17 cellular contexts compared by ENCODE assay signal in genomic region chr13:101309014-101309619, GRCh38.
DNase-seq lines count a peak whose midpoint lies in the region; TF ChIP-seq lines count a peak whose summit lies in the region.
"Had no signal": no experiment of that assay in that cellular context is flagged by ENCODE, and none has a peak within 500 bp of the region (broad histone marks: within the 10 kb centered on the region; RNA-seq: fewer than 3 reads in every experiment).

No MANE protein-coding gene starts in this region.

- no peaks in the 10 kb centered on the region for H3K36me3 ChIP-seq in breast epithelium
- H3K36me3 ChIP-seq: transverse colon had no signal

- in situ Hi-C loops in astrocyte of the cerebellum (cut with HindIII; ENCODE audit: low sequenced_read_pairs), result loop anchor here (5.0 kb wide), 1 partner anchor 33 kb away; no protein-coding TSS in a partner anchor

- POLR2A ChIA-PET in MCF 10A (lab: Yijun Ruan, JAX), result interaction anchor here (0.7 to 1.3 kb wide), 2 partner anchors 14 to 179 kb away, joined by 3 read pairs; no protein-coding TSS in a partner anchor

- H3K4me3 ChIP-seq in breast epithelium (no peak overlapping the region), astrocyte of the cerebellum (ENCODE audit: low read depth, low read length) (no peak overlapping the region), foreskin fibroblast (ENCODE audit: low read depth in 1 of 2, low read length in 2 of 2) (no peak overlapping the region)
- H3K4me3 ChIP-seq: transverse colon had no signal

- CTCF ChIA-PET in MCF 10A (lab: Yijun Ruan, JAX), result no interaction called here

- H3K4me1 Mint-ChIP-seq in MCF 10A (ENCODE audit: insufficient read depth, unreplicated experiment) (peaks cover 24% of the 10 kb centered on the region), immature natural killer cell (no peaks in the 10 kb centered on the region)
- H3K4me1 Mint-ChIP-seq: naive thymus-derived CD4-positive, alpha-beta T cell had no signal

- no peaks in the 10 kb centered on the region for H3K4me1 ChIP-seq in breast epithelium
- H3K4me1 ChIP-seq: Caco-2, transverse colon had no signal

- H3K9me3 Mint-ChIP-seq in MCF 10A (ENCODE audit: unreplicated experiment) (no peaks in the 10 kb centered on the region), immature natural killer cell (peaks cover 0 to 25% (median 5%) of the 10 kb centered on the region in 6 donors)

- no peaks in the 10 kb centered on the region for H3K36me3 Mint-ChIP-seq in MCF 10A (ENCODE audit: insufficient read depth, unreplicated experiment)
- no peaks in the 10 kb centered on the region for H3K36me3 Mint-ChIP-seq in immature natural killer cell
- H3K36me3 Mint-ChIP-seq: naive thymus-derived CD4-positive, alpha-beta T cell had no signal

- no peak overlapping the region for H3K27ac ChIP-seq in breast epithelium
- H3K27ac ChIP-seq: 22Rv1, transverse colon, VCaP had no signal

- H3K4me3 Mint-ChIP-seq in MCF 10A (ENCODE audit: unreplicated experiment) (no peak overlapping the region), immature natural killer cell (no peak overlapping the region)
- H3K4me3 Mint-ChIP-seq: naive thymus-derived CD4-positive, alpha-beta T cell had no signal

- no peak for TF ChIP-seq POLR2A in breast epithelium (IDR thresholded peaks at IDR 0.05)

- intact Hi-C loops in MCF 10A (cut with micrococcal nuclease), result loop anchor here (10.0 kb wide), 1 partner anchor 166 kb away; no protein-coding TSS in a partner anchor
- intact Hi-C loops in breast epithelium (cut with DNase I; ENCODE audit: low total_unique reads), result no loop called here

- no peaks in the 10 kb centered on the region for H3K9me3 ChIP-seq in breast epithelium
- H3K9me3 ChIP-seq: Caco-2, transverse colon had no signal

- H3K27me3 Mint-ChIP-seq in MCF 10A (ENCODE audit: insufficient read depth, unreplicated experiment), result no peaks in the 10 kb centered on the region
- H3K27me3 Mint-ChIP-seq in immature natural killer cell (ENCODE audit: low read depth in 3 of 3), result peaks cover 0 to 1% (median 0%) of the 10 kb centered on the region in 3 donors

- no TSS peak for BruUV-seq in MCF 10A (replicated peaks; lab: Mats Ljungman, UMichigan)

- H3K27me3 ChIP-seq in breast epithelium, result no peaks in the 10 kb centered on the region
- H3K27me3 ChIP-seq: transverse colon had no signal

- H3K27ac Mint-ChIP-seq in MCF 10A (ENCODE audit: low read depth, unreplicated experiment) (peak overlapping the region; percentile 88), immature natural killer cell (no peak overlapping the region)
- H3K27ac Mint-ChIP-seq: naive thymus-derived CD4-positive, alpha-beta T cell had no signal

- DNase-seq in MCF 10A (ENCODE audit: unreplicated experiment), result peak; percentile 39
- DNase-seq in breast epithelium (ENCODE audit: low spot score in 2 of 2), result no peak
- DNase-seq in astrocyte of the cerebellum (ENCODE audit: low read depth), result peak; percentile 59
- peak; percentile 39 to 59 for DNase-seq in foreskin fibroblast
- DNase-seq in GDM1 (lab: John Stamatoyannopoulos, UW), result no peak
- no peak for DNase-seq in NCI-H1930 (lab: John Stamatoyannopoulos, UW)
- DNase-seq in NCI-H187 treated with DMSO at 0.1 percent for 48 hours (lab: John Stamatoyannopoulos, UW), result no peak
- no peak for DNase-seq in immature natural killer cell
- DNase-seq: activated gamma-delta T cell treated with Interleukin-2 at 50 U/mL for 16 hours; Caco-2; caudate nucleus; naive thymus-derived CD4-positive, alpha-beta T cell; NCI-H1105; stimulated activated CD4-positive, alpha-beta T cell treated with anti-CD3 and anti-CD28 coated beads, Interleukin-1b, Interleukin-23, amount 100 ng/mL, for 48 hours; transverse colon had no signal

- no peak for TF ChIP-seq CTCF in MCF 10A (IDR thresholded peaks at IDR 0.05; ENCODE audit: unreplicated experiment)
- TF ChIP-seq CTCF in breast epithelium (IDR thresholded peaks at IDR 0.05), result no peak
- TF ChIP-seq CTCF in astrocyte of the cerebellum (IDR thresholded peaks at IDR 0.05; ENCODE audit: low read depth, low read length, missing control alignments), result no peak
- TF ChIP-seq CTCF in foreskin fibroblast (IDR thresholded peaks at IDR 0.05; ENCODE audit: low read depth, low read length), result no peak

Comparison
In these comparisons a context has a peak if more than half of its experiments do, and no peak if none do; other contexts are left out.
1. DNase-seq: peak in MCF 10A (single experiment), astrocyte of the cerebellum (single experiment) and foreskin fibroblast (2 of 2); none in breast epithelium (0 of 2), GDM1 (single experiment), NCI-H1930 (0 of 2), NCI-H187 treated with DMSO at 0.1 percent for 48 hours (single experiment) and immature natural killer cell (0 of 3).